In genomic region chr16:86321491-86321890, GRCh38 we compare ENCODE assay signal across 23 cellular contexts.
"Had no signal": no experiment of that assay in that cellular context is flagged by ENCODE, and none has a peak within 500 bp of the region (broad histone marks: within the 10 kb centered on the region; RNA-seq: fewer than 3 reads in every experiment).

No MANE protein-coding gene starts in this region.

- DNase-seq: activated CD4-positive, alpha-beta memory T cell treated with anti-CD3 and anti-CD28 coated beads for 36 hours; activated CD4-positive, alpha-beta T cell treated with anti-CD3 and anti-CD28 coated beads for 36 hours; activated CD4-positive, alpha-beta T cell treated with anti-CD3 and anti-CD28 coated beads, Interleukin-2, amount 10 ng/mL, durations not matched to agents 24 days and 14 days; activated CD4-positive, CD25-positive, alpha-beta regulatory T cell; activated CD4-positive, CD25-positive, alpha-beta regulatory T cell treated with anti-CD3 and anti-CD28 coated beads, Interleukin-2, amount 50 U/mL, for 72 hours; activated CD8-positive, alpha-beta memory T cell treated with anti-CD3 and anti-CD28 coated beads, Interleukin-2, amount 10 ng/mL, durations not matched to agents 7 days and 5 days; activated CD8-positive, alpha-beta memory T cell treated with anti-CD3 and anti-CD28 coated beads, Interleukin-2, amount 50 U/mL, for 4 hours; activated CD8-positive, alpha-beta T cell treated with anti-CD3 and anti-CD28 coated beads, Interleukin-2, amount 10 ng/mL, durations not matched to agents 7 days and 5 days; activated gamma-delta T cell treated with Interleukin-2 at 50 U/mL for 16 hours; activated naive CD4-positive, alpha-beta T cell treated with anti-CD3 and anti-CD28 coated beads, Interleukin-2, amount 50 U/mL, for 16 hours; activated naive CD4-positive, alpha-beta T cell treated with Interleukin-2 at 50 U/mL for 16 hours; activated T-cell treated with anti-CD3 and anti-CD28 coated beads, Interleukin-2, amount 50 U/mL, for 1 hour; activated T-cell treated with anti-CD3 and anti-CD28 coated beads, Interleukin-2, amount 50 U/mL, for 48 hours; amniotic stem cell; anterior cingulate cortex; brain microvascular endothelial cell; effector memory CD4-positive, alpha-beta T cell; endodermal cell; foreskin fibroblast; head of caudate nucleus; T-helper 2 cell had no signal

- H3K36me3 ChIP-seq: brain microvascular endothelial cell had no signal

- H3K4me3 ChIP-seq: coronary artery, dorsolateral prefrontal cortex had no signal

- H3K27ac ChIP-seq: brain microvascular endothelial cell, coronary artery, dorsolateral prefrontal cortex had no signal
